Comparison of ENCODE assay signal across 7 cellular contexts in the genomic region with DNA sequence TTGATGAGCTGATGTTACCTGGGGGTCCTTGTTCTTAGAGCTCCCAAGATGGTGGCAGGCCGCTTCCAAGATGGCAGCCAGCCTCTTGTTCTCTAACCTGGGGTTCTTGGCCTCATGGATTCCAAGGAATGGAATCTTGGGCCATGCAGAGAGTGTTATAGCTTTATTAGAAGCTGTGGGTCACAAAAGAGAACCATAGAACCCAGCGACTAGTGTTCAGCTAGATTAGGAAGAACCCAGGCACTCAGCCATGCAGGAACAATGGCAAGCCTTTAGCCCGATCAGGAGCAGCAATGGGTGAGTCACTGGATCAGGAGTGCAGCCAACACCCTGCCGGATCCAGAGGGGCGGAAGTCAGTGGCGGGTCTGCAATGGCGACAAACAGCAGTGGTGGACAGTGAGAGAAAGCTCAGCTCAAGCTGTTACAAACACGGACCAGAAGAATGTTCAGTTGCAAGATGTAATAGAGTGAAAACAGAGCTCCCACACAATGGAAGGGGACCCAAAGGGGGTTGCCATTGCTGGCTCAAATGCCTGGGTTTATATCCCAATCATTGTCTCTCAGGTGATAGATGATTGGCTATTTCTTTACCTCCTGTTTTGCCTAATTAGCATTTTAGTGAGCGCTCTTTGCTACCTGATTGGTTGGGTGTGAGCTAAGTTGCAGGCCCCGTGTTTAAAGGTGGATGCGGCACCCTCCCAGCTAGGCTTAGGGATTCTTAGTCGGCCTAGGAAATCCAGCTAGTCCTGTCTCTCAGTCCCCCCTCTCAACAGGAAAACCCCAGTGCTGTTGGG. TPM values are rescaled to one million over a fixed set of nuclear protein-coding genes. Genes with fewer than 3 reads are reported as not detected.
DNase-seq lines count a peak whose midpoint lies in the region; TF ChIP-seq lines count a peak whose summit lies in the region.
"Not testable (repeated sequence)": the region's sequence is repeated elsewhere in the genome, so short reads cannot be mapped to it uniquely, and the experiment has no call there.

No MANE protein-coding gene starts in this region.

- DNase-seq in HCEC 1CT (peak; percentile 55), SW480 (ENCODE audit: low spot score) (peak; percentile 22), mammary epithelial cell (peak; percentile 53), fibroblast of mammary gland (ENCODE audit: low read depth) (peak; percentile 67), right atrium auricular region (ENCODE audit: low spot score) (peak; percentile 83), skeletal muscle cell (ENCODE audit: low read depth) (peak; percentile 32)
- not testable (repeated sequence) for DNase-seq in neural crest cell (ENCODE audit: low read depth, low spot score)

- H3K9me3 ChIP-seq in mammary epithelial cell (replicated peaks; ENCODE audit: insufficient read depth, low read length); right atrium auricular region: not testable (repeated sequence)

- CTCF ChIA-PET in mammary epithelial cell (lab: Charles Lee; ENCODE audit: low non-redundant PET), result interaction anchor here (0.6 kb wide), 1 partner anchor 62 kb away, joined by 4 read pairs; no protein-coding TSS in a partner anchor

- H3K4me3 ChIP-seq in mammary epithelial cell (replicated peaks in 1 of 3; ENCODE audit: insufficient read depth in 1 of 3, low read depth in 2 of 3, low read length in 3 of 3); fibroblast of mammary gland (ENCODE audit: control insufficient read depth, low read depth, low read length); right atrium auricular region; skeletal muscle cell (ENCODE audit: low read depth, low read length): not testable (repeated sequence)

- not testable (repeated sequence) for H3K79me2 ChIP-seq in mammary epithelial cell (ENCODE audit: insufficient read depth, low read length)

- H4K20me1 ChIP-seq in mammary epithelial cell (ENCODE audit: insufficient read depth, low read length), result not testable (repeated sequence)

- dilution Hi-C loops in mammary epithelial cell (cut with HindIII; ENCODE audit: low sequenced_read_pairs), result loop anchor here (5.0 kb wide), 2 partner anchors 35 to 45 kb away; no protein-coding TSS in a partner anchor

- not testable (repeated sequence) for H3K36me3 Mint-ChIP-seq in neural crest cell (ENCODE audit: low read depth)

- not testable (repeated sequence) for H3K27me3 ChIP-seq in mammary epithelial cell (ENCODE audit: insufficient read depth, low read length); right atrium auricular region

- not testable (repeated sequence) for TF ChIP-seq CTCF in mammary epithelial cell (conservative IDR thresholded peaks at IDR 0.05 in 1 of 2, IDR thresholded peaks at IDR 0.05 in 1 of 2; ENCODE audit: extremely low read depth in 1 of 2, insufficient read depth in 1 of 2, low read depth in 1 of 2, low read length in 2 of 2); fibroblast of mammary gland (conservative IDR thresholded peaks at IDR 0.05; ENCODE audit: control insufficient read depth, insufficient read depth, low read depth, low read length); right atrium auricular region (IDR thresholded peaks at IDR 0.05); neural crest cell (conservative IDR thresholded peaks at IDR 0.05)

- peak overlapping the region; percentile 39 for H3K27ac Mint-ChIP-seq in neural crest cell (ENCODE audit: unreplicated experiment)

- intact Hi-C loops in mammary epithelial cell (cut with micrococcal nuclease), result loop anchor here (5.0 kb wide), 1 partner anchor 130 kb away; a partner anchor contains a TSS

- H3K27me3 Mint-ChIP-seq in neural crest cell (ENCODE audit: low read depth), result not testable (repeated sequence)

- not testable (repeated sequence) for H3K36me3 ChIP-seq in mammary epithelial cell (ENCODE audit: insufficient read depth, low read length); right atrium auricular region

- not testable (repeated sequence) for BruUV-seq in mammary epithelial cell (replicated peaks; lab: Mats Ljungman, UMichigan)

- not testable (repeated sequence) for H3K4me3 Mint-ChIP-seq in neural crest cell

- not testable (repeated sequence) for H3K27ac ChIP-seq in mammary epithelial cell (ENCODE audit: insufficient read depth, low read depth, low read length)
- H3K27ac ChIP-seq in right atrium auricular region, result peak overlapping the region in 1 of 2 donors; percentile 35

- 51% methylated on average over 11 of the region's 12 CpGs for WGBS in mammary epithelial cell (ENCODE audit: low coverage, missing lambda C conversion rate)

- in situ Hi-C loops in mammary epithelial cell (cut with MboI; ENCODE audit: low sequenced_read_pairs in 2 of 2), result not testable (repeated sequence)

- H3K9me3 Mint-ChIP-seq in neural crest cell, result not testable (repeated sequence)

- H3K4me1 Mint-ChIP-seq in neural crest cell, result not testable (repeated sequence)

- H2AFZ ChIP-seq in mammary epithelial cell (ENCODE audit: low read depth, low read length), result peak overlapping the region; percentile 87

- H3K4me2 ChIP-seq in mammary epithelial cell (ENCODE audit: insufficient read depth, low read depth, low read length), result not testable (repeated sequence)

- H3K4me1 ChIP-seq in mammary epithelial cell (ENCODE audit: insufficient read depth, low read length) (peaks cover 13% of the 10 kb centered on the region), right atrium auricular region (peaks cover 0 to 12% of the 10 kb centered on the region in 2 donors)

- not testable (repeated sequence) for H3K9ac ChIP-seq in mammary epithelial cell (ENCODE audit: insufficient read depth, low read length)

RNA-seq across cellular contexts. Expression of a gene that starts 58.2 kb away (rescaled TPM):
- total RNA-seq in mammary epithelial cell (10 to 100 TPM in 1 of 2 donors, 1 to 10 TPM in 1; 5.6 to 29.5 TPM), right atrium auricular region (10 to 100 TPM; 31.4 to 48.4 TPM), neural crest cell (16.0 and 17.9 TPM in 2 replicates)
- 9.9 TPM for polyA plus RNA-seq in mammary epithelial cell
- 7.5 TPM for polyA minus RNA-seq in mammary epithelial cell
